Comparison of ENCODE assay signal across 11 cellular contexts in genomic region chr6:39882567-39882953, GRCh38. TPM values are rescaled to one million over a fixed set of nuclear protein-coding genes. Genes with fewer than 3 reads are reported as not detected.
DNase-seq lines count a peak whose midpoint lies in the region; ATAC-seq and TF ChIP-seq lines count a peak whose summit lies in the region.
"Had no signal": no experiment of that assay in that cellular context is flagged by ENCODE, and none has a peak within 500 bp of the region (broad histone marks: within the 10 kb centered on the region; RNA-seq: fewer than 3 reads in every experiment).

No MANE protein-coding gene starts in this region.

- peaks cover under 1% of the 10 kb centered on the region; the same call in 1 of the 2 replicates for H3K36me3 Mint-ChIP-seq in HFFc6 (ENCODE audit: low read depth)
- no peaks in the 10 kb centered on the region for H3K36me3 Mint-ChIP-seq in activated T-helper 2 cell treated with anti-CD3 and anti-CD28 coated beads, Interferon-gamma antibody, Interleukin-2, Interleukin-4, amounts not matched to agents 10 μg/mL and 5 μg/mL and 100 μg/mL, durations not matched to agents 14 hours and 24 hours and 36 hours (ENCODE audit: low read depth)

- no peak overlapping the region for H3K4me3 ChIP-seq in liver (ENCODE audit: low read depth in 1 of 3, low read length in 3 of 3)

- TF ChIP-seq CTCF in HFFc6 (IDR thresholded peaks at IDR 0.05): no peak
- no peak for TF ChIP-seq CTCF in liver (IDR thresholded peaks at IDR 0.05; ENCODE audit: low read depth, low read length, missing input control)

- H3K36me3 ChIP-seq in liver (ENCODE audit: control insufficient read depth in 4 of 4, insufficient read depth in 3 of 4, low read depth in 1 of 4, low read length in 3 of 4): no peaks in the 10 kb centered on the region

- H3K27ac ChIP-seq in liver (ENCODE audit: low read depth in 1 of 2, low read length in 2 of 2): no peak overlapping the region

- no peak for TF ChIP-seq RAD21 in liver (IDR thresholded peaks at IDR 0.05)

- no peaks in the 10 kb centered on the region for H3K9me3 Mint-ChIP-seq in HFFc6
- no peaks in the 10 kb centered on the region for H3K9me3 Mint-ChIP-seq in activated T-helper 2 cell treated with anti-CD3 and anti-CD28 coated beads, Interferon-gamma antibody, Interleukin-2, Interleukin-4, amounts not matched to agents 10 μg/mL and 5 μg/mL and 100 μg/mL, durations not matched to agents 14 hours and 24 hours and 36 hours

- no peaks in the 10 kb centered on the region for H3K9me3 ChIP-seq in liver (ENCODE audit: control insufficient read depth in 4 of 4, low read length in 3 of 4)

- WGBS in liver: 68% methylated on average over 8 of the region's 8 CpGs

- H3K4me1 ChIP-seq in liver (ENCODE audit: control insufficient read depth in 4 of 4, insufficient read depth in 4 of 4, low read length in 3 of 4): peaks cover 0 to 5% (median 1%) of the 10 kb centered on the region in 4 donors

- intact Hi-C loops in activated T-helper 2 cell treated with anti-CD3 and anti-CD28 coated beads, Interferon-gamma antibody, Interleukin-2, Interleukin-4, amounts not matched to agents 10 μg/mL and 5 μg/mL and 100 μg/mL, durations not matched to agents 14 hours and 24 hours and 36 hours (cut with micrococcal nuclease): no loop called here

- no peaks in the 10 kb centered on the region for H3K27me3 ChIP-seq in liver (ENCODE audit: control insufficient read depth in 4 of 4, insufficient read depth in 4 of 4, low read length in 3 of 4)

- H3K9ac ChIP-seq in liver (ENCODE audit: low read depth in 1 of 2, low read length in 2 of 2): no peak overlapping the region

- peak overlapping the region; percentile 90 for H3K27ac Mint-ChIP-seq in HFFc6
- H3K27ac Mint-ChIP-seq in activated T-helper 2 cell treated with anti-CD3 and anti-CD28 coated beads, Interferon-gamma antibody, Interleukin-2, Interleukin-4, amounts not matched to agents 10 μg/mL and 5 μg/mL and 100 μg/mL, durations not matched to agents 14 hours and 24 hours and 36 hours: no peak overlapping the region

- peaks cover 5% of the 10 kb centered on the region; the same call in 1 of the 2 replicates for H3K27me3 Mint-ChIP-seq in HFFc6 (ENCODE audit: insufficient read depth)
- no peaks in the 10 kb centered on the region for H3K27me3 Mint-ChIP-seq in activated T-helper 2 cell treated with anti-CD3 and anti-CD28 coated beads, Interferon-gamma antibody, Interleukin-2, Interleukin-4, amounts not matched to agents 10 μg/mL and 5 μg/mL and 100 μg/mL, durations not matched to agents 14 hours and 24 hours and 36 hours (ENCODE audit: low read depth)

- H3K4me1 Mint-ChIP-seq in HFFc6 (ENCODE audit: low read depth): no peaks in the 10 kb centered on the region; the same call in none of the 2 replicates
- H3K4me1 Mint-ChIP-seq in activated T-helper 2 cell treated with anti-CD3 and anti-CD28 coated beads, Interferon-gamma antibody, Interleukin-2, Interleukin-4, amounts not matched to agents 10 μg/mL and 5 μg/mL and 100 μg/mL, durations not matched to agents 14 hours and 24 hours and 36 hours (ENCODE audit: low read depth): no peaks in the 10 kb centered on the region

- peak; percentile 78 for DNase-seq in HFFc6
- DNase-seq in dedifferentiated amniotic fluid mesenchymal stem cell (ENCODE audit: extremely low spot score): peak; percentile 94
- DNase-seq in stromal cell of bone marrow (ENCODE audit: low read depth): peak; percentile 92
- no peak for DNase-seq in activated T-helper 2 cell treated with anti-CD3 and anti-CD28 coated beads, Interferon-gamma antibody, Interleukin-2, Interleukin-4, amounts not matched to agents 10 μg/mL and 5 μg/mL and 100 μg/mL, durations not matched to agents 14 hours and 24 hours and 36 hours (ENCODE audit: low spot score)
- no peak for DNase-seq in T-helper 9 cell
- DNase-seq: activated naive CD4-positive, alpha-beta T cell treated with Interleukin-2 at 50 U/mL for 16 hours; Kasumi-1; T-helper 2 cell had no signal

- H3K4me3 Mint-ChIP-seq in HFFc6: peak overlapping the region; percentile 74
- H3K4me3 Mint-ChIP-seq in activated T-helper 2 cell treated with anti-CD3 and anti-CD28 coated beads, Interferon-gamma antibody, Interleukin-2, Interleukin-4, amounts not matched to agents 10 μg/mL and 5 μg/mL and 100 μg/mL, durations not matched to agents 14 hours and 24 hours and 36 hours (ENCODE audit: low read depth): no peak overlapping the region

- ATAC-seq in HG03280 (IDR thresholded peaks at IDR 0.05; ENCODE audit: unreplicated experiment) (no peak), HG02759 (IDR thresholded peaks at IDR 0.05; ENCODE audit: unreplicated experiment) (no peak)

TF ChIP-seq in liver, 16 proteins besides CTCF, POLR2A, EP300 and RAD21:
- peak; percentile 33 for TF ChIP-seq REST (IDR thresholded peaks at IDR 0.05)
- no peak for TF ChIP-seq ZBTB33 (IDR thresholded peaks at IDR 0.05)
- TF ChIP-seq MAX (IDR thresholded peaks at IDR 0.05): no peak
- no peak for TF ChIP-seq HNF4A (conservative IDR thresholded peaks at IDR 0.05)
- TF ChIP-seq RXRA (IDR thresholded peaks at IDR 0.05): peak in 1 of 2 donors; percentile 30
- peak; percentile 25 for TF ChIP-seq SP1 (IDR thresholded peaks at IDR 0.05)
- no peak for TF ChIP-seq FOXA2 (IDR thresholded peaks at IDR 0.05)
- TF ChIP-seq HNF4G (IDR thresholded peaks at IDR 0.05): no peak
- no peak for TF ChIP-seq YY1 (IDR thresholded peaks at IDR 0.05)
- TF ChIP-seq NR2F2 (IDR thresholded peaks at IDR 0.05): peak; percentile 69
- no peak for TF ChIP-seq TAF1 (conservative IDR thresholded peaks at IDR 0.05)
- TF ChIP-seq FOXA1 (IDR thresholded peaks at IDR 0.05): no peak
- TF ChIP-seq JUND (IDR thresholded peaks at IDR 0.05): no peak
- no peak for TF ChIP-seq ATF3 (IDR thresholded peaks at IDR 0.05)
- TF ChIP-seq EGR1 (IDR thresholded peaks at IDR 0.05; ENCODE audit: low read depth in 2 of 2): no peak
- no peak for TF ChIP-seq GABPA (IDR thresholded peaks at IDR 0.05 in 1 of 2, conservative IDR thresholded peaks at IDR 0.05 in 1 of 2)

RNA-seq across cellular contexts. Expression of gene MOCS1, which starts 51.7 kb away (rescaled TPM):
- 10 to 100 TPM in 2 of 6 experiments, 1 to 10 TPM in 4; 7.9 to 11.1 (median 9.2) TPM for total RNA-seq in HFFc6 (2021; fragmentation: NEBNext Ultra II Directional; extraction: Animal tissue kit (Norgen Biotek cat#: 25700))
- 10 to 100 TPM in 1 of 2 donors, 1 to 10 TPM in 1; 6.7 to 36.2 TPM for total RNA-seq in liver
- 10 to 100 TPM; 29.2 to 29.3 TPM for polyA plus RNA-seq in liver
- total RNA-seq in activated T-helper 2 cell treated with anti-CD3 and anti-CD28 coated beads, Interferon-gamma antibody, Interleukin-2, Interleukin-4, amounts not matched to agents 10 μg/mL and 5 μg/mL and 100 μg/mL, durations not matched to agents 14 hours and 24 hours and 36 hours: 1.2 and 1.6 TPM in 2 replicates

Comparison
In these comparisons a context has a peak if more than half of its experiments do, and no peak if none do; other contexts are left out.
1. DNase-seq: peak in HFFc6 (single experiment), dedifferentiated amniotic fluid mesenchymal stem cell (single experiment) and stromal cell of bone marrow (single experiment); none in activated T-helper 2 cell treated with anti-CD3 and anti-CD28 coated beads, Interferon-gamma antibody, Interleukin-2, Interleukin-4, amounts not matched to agents 10 μg/mL and 5 μg/mL and 100 μg/mL, durations not matched to agents 14 hours and 24 hours and 36 hours (single experiment) and T-helper 9 cell (single experiment).